ENCODE assay signal across 22 cellular contexts in the genomic region with DNA sequence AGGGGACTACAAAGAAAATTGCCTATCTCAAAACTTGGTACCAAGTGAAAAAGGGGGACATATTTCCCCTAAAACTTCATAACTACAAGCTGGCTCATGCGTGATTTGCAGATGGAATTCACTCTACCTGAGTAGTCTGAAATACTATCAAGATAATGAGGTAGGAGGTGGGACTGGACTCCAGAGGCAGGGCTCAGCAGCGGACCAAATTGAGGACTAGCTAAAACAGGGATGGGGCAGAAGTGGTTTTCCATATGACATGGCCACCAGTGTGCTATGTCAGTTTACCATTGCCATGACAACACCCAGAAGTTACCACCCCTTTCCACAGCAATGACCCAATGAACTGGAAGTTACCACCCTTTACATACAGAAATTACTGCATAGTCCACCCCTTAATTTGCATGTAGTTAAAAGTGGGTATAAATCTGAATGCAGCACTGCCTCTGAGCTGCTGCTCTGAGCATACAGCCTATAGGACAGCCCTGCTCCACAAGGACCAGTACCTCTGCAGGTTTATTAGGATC. TPM values are rescaled to one million over a fixed set of nuclear protein-coding genes. Genes with fewer than 3 reads are reported as not detected.
A peak's percentile ranks its signal among the peaks of the same experiment; 100 is the strongest.
DNase-seq lines count a peak whose midpoint lies in the region; ATAC-seq and TF ChIP-seq lines count a peak whose summit lies in the region.
"Had no signal": no experiment of that assay in that cellular context is flagged by ENCODE, and none has a peak within 500 bp of the region (broad histone marks: within the 10 kb centered on the region; RNA-seq: fewer than 3 reads in every experiment).

No MANE protein-coding gene starts in this region.

- no peaks in the 10 kb centered on the region for H3K27me3 ChIP-seq in Karpas-422 (ENCODE audit: low read length)
- H3K27me3 ChIP-seq: BE2C had no signal

- no peak overlapping the region for H3K4me2 ChIP-seq in Karpas-422 (ENCODE audit: low read depth, low read length, poor library complexity, severe bottlenecking)

- H3K36me3 ChIP-seq in Karpas-422 (ENCODE audit: insufficient read depth, low read length) (no peaks in the 10 kb centered on the region), mucosa of descending colon (ENCODE audit: low read depth) (no peaks in the 10 kb centered on the region)
- H3K36me3 ChIP-seq: BE2C had no signal

- ATAC-seq in activated T-helper 17 cell treated with anti-CD3 and anti-CD28 coated beads, Interleukin-2, amount 50 U/mL, for 72 hours (replicated peaks) = no peak
- ATAC-seq in memory B cell (ENCODE audit: low read depth) = no peak
- ATAC-seq in HG02623 (IDR thresholded peaks at IDR 0.05; ENCODE audit: unreplicated experiment) = no peak
- ATAC-seq in mucosa of descending colon = no peak
- ATAC-seq: GM12878, HCT116, HepG2 had no signal

- H3K9ac ChIP-seq in Karpas-422 (ENCODE audit: low read length) = no peak overlapping the region

- H3K36me3 Mint-ChIP-seq in activated T-helper 17 cell treated with anti-CD3 and anti-CD28 coated beads, Interleukin-2, amount 50 U/mL, for 72 hours (ENCODE audit: low read depth) = peaks cover 11% of the 10 kb centered on the region
- peaks cover 7% of the 10 kb centered on the region for H3K36me3 Mint-ChIP-seq in memory B cell

- no peaks in the 10 kb centered on the region for H3K9me2 ChIP-seq in Karpas-422 (replicated peaks; ENCODE audit: insufficient read depth, low read length)

- peaks cover 23% of the 10 kb centered on the region for H3K4me1 Mint-ChIP-seq in activated T-helper 17 cell treated with anti-CD3 and anti-CD28 coated beads, Interleukin-2, amount 50 U/mL, for 72 hours
- H3K4me1 Mint-ChIP-seq in memory B cell = peaks cover 10% of the 10 kb centered on the region

- peak; percentile 50 for DNase-seq in Karpas-422
- no peak for DNase-seq in memory B cell (ENCODE audit: low spot score in 2 of 2)
- DNase-seq in NCI-H524 treated with DMSO at 0.1 percent for 48 hours (lab: John Stamatoyannopoulos, UW) = no peak
- DNase-seq in mucosa of descending colon = no peak
- DNase-seq: ACHN; BE2C; C1 segment of cervical spinal cord; CD4-positive, CD25-positive, alpha-beta regulatory T cell; CD8-positive, alpha-beta memory T cell; COR-L47; DMS 273 treated with DMSO at 0.1 percent for 48 hours; DMS53; DND-41; EL; GOT3; H7; HFFc6 had no signal

- H3K4me3 Mint-ChIP-seq in activated T-helper 17 cell treated with anti-CD3 and anti-CD28 coated beads, Interleukin-2, amount 50 U/mL, for 72 hours = no peak overlapping the region
- H3K4me3 Mint-ChIP-seq in memory B cell = no peak overlapping the region
- H3K4me3 Mint-ChIP-seq: CD4-positive, CD25-positive, alpha-beta regulatory T cell; CD8-positive, alpha-beta memory T cell; HFFc6 had no signal

- H3K79me2 ChIP-seq in Karpas-422 (ENCODE audit: low read length) = no peaks in the 10 kb centered on the region

- H3K9me3 Mint-ChIP-seq in activated T-helper 17 cell treated with anti-CD3 and anti-CD28 coated beads, Interleukin-2, amount 50 U/mL, for 72 hours = peaks cover 5% of the 10 kb centered on the region
- H3K9me3 Mint-ChIP-seq in memory B cell = peaks cover 3% of the 10 kb centered on the region

- no peaks in the 10 kb centered on the region for H3K4me1 ChIP-seq in Karpas-422 (ENCODE audit: low read length)
- no peaks in the 10 kb centered on the region for H3K4me1 ChIP-seq in mucosa of descending colon (ENCODE audit: low read depth)
- H3K4me1 ChIP-seq: BE2C had no signal

- no peaks in the 10 kb centered on the region for H4K20me1 ChIP-seq in Karpas-422 (ENCODE audit: insufficient read depth, low read depth, low read length)

- H3K27ac ChIP-seq in Karpas-422 (ENCODE audit: low read length) = no peak overlapping the region

- H3K9me3 ChIP-seq in Karpas-422 (ENCODE audit: low read length) = no peaks in the 10 kb centered on the region
- peaks cover 4% of the 10 kb centered on the region for H3K9me3 ChIP-seq in mucosa of descending colon
- H3K9me3 ChIP-seq: BE2C had no signal

- no peak overlapping the region for H2AFZ ChIP-seq in Karpas-422 (ENCODE audit: low read length)

- intact Hi-C loops in mucosa of descending colon (cut with DNase I, micrococcal nuclease) = no loop called here

- no peak for TF ChIP-seq CTCF in mucosa of descending colon (IDR thresholded peaks at IDR 0.05)

- H3K27me3 Mint-ChIP-seq in activated T-helper 17 cell treated with anti-CD3 and anti-CD28 coated beads, Interleukin-2, amount 50 U/mL, for 72 hours = no peaks in the 10 kb centered on the region
- H3K27me3 Mint-ChIP-seq in memory B cell = no peaks in the 10 kb centered on the region
- H3K27me3 Mint-ChIP-seq: CD4-positive, CD25-positive, alpha-beta regulatory T cell; CD8-positive, alpha-beta memory T cell had no signal

- H3K4me3 ChIP-seq in Karpas-422 (ENCODE audit: low read length) (no peak overlapping the region), mucosa of descending colon (no peak overlapping the region)
- H3K4me3 ChIP-seq: GM12878 had no signal

- H3K27ac Mint-ChIP-seq in activated T-helper 17 cell treated with anti-CD3 and anti-CD28 coated beads, Interleukin-2, amount 50 U/mL, for 72 hours = peak overlapping the region; percentile 20
- peak overlapping the region; percentile 28 for H3K27ac Mint-ChIP-seq in memory B cell
- H3K27ac Mint-ChIP-seq: CD4-positive, CD25-positive, alpha-beta regulatory T cell; CD8-positive, alpha-beta memory T cell; HFFc6 had no signal

RNA-seq across cellular contexts. Expression of a gene that starts 30.4 kb away (rescaled TPM):
- total RNA-seq in Karpas-422 (2014; rRNA removed; shearing (Covaris generic); ENCODE audit: low replicate concordance) = 20.2 and 30.6 TPM in 2 replicates
- total RNA-seq in activated T-helper 17 cell treated with anti-CD3 and anti-CD28 coated beads, Interleukin-2, amount 50 U/mL, for 72 hours = 10 to 100 TPM; 23.5 to 39.0 TPM
- total RNA-seq in mucosa of descending colon = 10 to 100 TPM; 35.8 to 71.9 (median 41.8) TPM

RNA-seq across cellular contexts. Expression of a gene that starts 43.6 kb away (rescaled TPM):
- 5.6 and 7.8 TPM in 2 replicates for total RNA-seq in Karpas-422 (2014; rRNA removed; shearing (Covaris generic); ENCODE audit: low replicate concordance)
- total RNA-seq in activated T-helper 17 cell treated with anti-CD3 and anti-CD28 coated beads, Interleukin-2, amount 50 U/mL, for 72 hours = 10 to 100 TPM in 1 of 2 donors, 1 to 10 TPM in 1; 7.5 to 43.2 TPM
- total RNA-seq in mucosa of descending colon = 1 to 10 TPM; 1.6 to 3.0 (median 1.6) TPM
